ENCODE assay signal across 9 cellular contexts in genomic region chr6:151757506-151757955, GRCh38. TPM values are rescaled to one million over a fixed set of nuclear protein-coding genes. Genes with fewer than 3 reads are reported as not detected.
DNase-seq lines count a peak whose midpoint lies in the region; ATAC-seq and TF ChIP-seq lines count a peak whose summit lies in the region.
"Had no signal": no experiment of that assay in that cellular context is flagged by ENCODE, and none has a peak within 500 bp of the region (broad histone marks: within the 10 kb centered on the region; RNA-seq: fewer than 3 reads in every experiment).

No MANE protein-coding gene starts in this region.

- ATAC-seq in activated CD8-positive, alpha-beta memory T cell treated with anti-CD3 and anti-CD28 coated beads, Interleukin-2, amount 10 ng/mL, durations not matched to agents 7 days and 5 days, result peak; percentile 90
- ATAC-seq in HG02763 (IDR thresholded peaks at IDR 0.05; ENCODE audit: unreplicated experiment), result peak; percentile 98
- ATAC-seq in stimulated activated naive B cell treated with anti-CD40 and anti-IgM and Interleukin-4, amounts not matched to agents 10 μg/mL and 1 μg/mL and 100 μg/mL, for 72 hours (replicated peaks), result peak; percentile 94 to 95
- ATAC-seq: effector memory CD8-positive, alpha-beta T cell had no signal

- H3K36me3 Mint-ChIP-seq in activated CD8-positive, alpha-beta memory T cell treated with anti-CD3 and anti-CD28 coated beads, Interleukin-2, amount 10 ng/mL, durations not matched to agents 7 days and 5 days, result peaks cover 8% of the 10 kb centered on the region
- peaks cover 29% of the 10 kb centered on the region for H3K36me3 Mint-ChIP-seq in T-helper 1 cell treated with Interleukin-12 subunit alpha and Interleukin-12 subunit beta and Interleukin-4 antibody, amounts not matched to agents 30 μg/mL and 1 μg/mL, for 36 hours (ENCODE audit: low read depth)
- H3K36me3 Mint-ChIP-seq in stimulated activated naive B cell treated with anti-CD40 and anti-IgM and Interleukin-4, amounts not matched to agents 10 μg/mL and 1 μg/mL and 100 μg/mL, for 72 hours, result peaks cover 5% of the 10 kb centered on the region in 2 donors

- H3K27me3 Mint-ChIP-seq in activated CD8-positive, alpha-beta memory T cell treated with anti-CD3 and anti-CD28 coated beads, Interleukin-2, amount 10 ng/mL, durations not matched to agents 7 days and 5 days, result peaks cover 9% of the 10 kb centered on the region
- no peaks in the 10 kb centered on the region for H3K27me3 Mint-ChIP-seq in T-helper 1 cell treated with Interleukin-12 subunit alpha and Interleukin-12 subunit beta and Interleukin-4 antibody, amounts not matched to agents 30 μg/mL and 1 μg/mL, for 36 hours (ENCODE audit: low read depth)
- no peaks in the 10 kb centered on the region for H3K27me3 Mint-ChIP-seq in stimulated activated naive B cell treated with anti-CD40 and anti-IgM and Interleukin-4, amounts not matched to agents 10 μg/mL and 1 μg/mL and 100 μg/mL, for 72 hours
- H3K27me3 Mint-ChIP-seq: effector memory CD8-positive, alpha-beta T cell had no signal

- DNase-seq in activated CD8-positive, alpha-beta memory T cell treated with anti-CD3 and anti-CD28 coated beads, Interleukin-2, amount 10 ng/mL, durations not matched to agents 7 days and 5 days, result peak; percentile 61
- DNase-seq in activated CD8-positive, alpha-beta memory T cell treated with anti-CD3 and anti-CD28 coated beads, Interleukin-2, amount 50 U/mL, for 4 hours, result no peak
- DNase-seq in stimulated activated naive B cell treated with anti-CD40 and anti-IgM and Interleukin-4, amounts not matched to agents 10 μg/mL and 1 μg/mL and 100 μg/mL, for 72 hours, result peak; percentile 29
- DNase-seq in thyroid gland (no peak), NCI-H526 (lab: John Stamatoyannopoulos, UW) (no peak), OCI-M1 (lab: John Stamatoyannopoulos, UW) (no peak)
- DNase-seq: effector memory CD8-positive, alpha-beta T cell had no signal

- WGBS in thyroid gland, 2 donors, result 71 to 84% methylated on average over 5 of the region's 5 CpGs

- TF ChIP-seq CTCF in thyroid gland (IDR thresholded peaks at IDR 0.05), result no peak

- H3K27ac Mint-ChIP-seq in activated CD8-positive, alpha-beta memory T cell treated with anti-CD3 and anti-CD28 coated beads, Interleukin-2, amount 10 ng/mL, durations not matched to agents 7 days and 5 days, result peak overlapping the region; percentile 80
- H3K27ac Mint-ChIP-seq in T-helper 1 cell treated with Interleukin-12 subunit alpha and Interleukin-12 subunit beta and Interleukin-4 antibody, amounts not matched to agents 30 μg/mL and 1 μg/mL, for 36 hours, result peak overlapping the region; percentile 98
- H3K27ac Mint-ChIP-seq in stimulated activated naive B cell treated with anti-CD40 and anti-IgM and Interleukin-4, amounts not matched to agents 10 μg/mL and 1 μg/mL and 100 μg/mL, for 72 hours, result peak overlapping the region; percentile 85

- no peaks in the 10 kb centered on the region for H3K9me3 ChIP-seq in thyroid gland

- TF ChIP-seq POLR2A in thyroid gland (IDR thresholded peaks at IDR 0.05), result no peak

- peaks cover 28% of the 10 kb centered on the region for H3K4me1 Mint-ChIP-seq in activated CD8-positive, alpha-beta memory T cell treated with anti-CD3 and anti-CD28 coated beads, Interleukin-2, amount 10 ng/mL, durations not matched to agents 7 days and 5 days
- peaks cover 56% of the 10 kb centered on the region for H3K4me1 Mint-ChIP-seq in T-helper 1 cell treated with Interleukin-12 subunit alpha and Interleukin-12 subunit beta and Interleukin-4 antibody, amounts not matched to agents 30 μg/mL and 1 μg/mL, for 36 hours (ENCODE audit: low read depth)
- H3K4me1 Mint-ChIP-seq in stimulated activated naive B cell treated with anti-CD40 and anti-IgM and Interleukin-4, amounts not matched to agents 10 μg/mL and 1 μg/mL and 100 μg/mL, for 72 hours, result peaks cover 11 to 18% of the 10 kb centered on the region in 2 donors

- H3K27ac ChIP-seq in thyroid gland, result no peak overlapping the region

- H3K4me3 ChIP-seq in thyroid gland (replicated peaks in 1 of 3), result no peak overlapping the region

- H3K36me3 ChIP-seq in thyroid gland, result no peaks in the 10 kb centered on the region

- H3K4me1 ChIP-seq in thyroid gland, result peaks cover 0 to 7% of the 10 kb centered on the region in 2 donors

- H3K4me3 Mint-ChIP-seq in activated CD8-positive, alpha-beta memory T cell treated with anti-CD3 and anti-CD28 coated beads, Interleukin-2, amount 10 ng/mL, durations not matched to agents 7 days and 5 days, result no peak overlapping the region
- peak overlapping the region; percentile 57 for H3K4me3 Mint-ChIP-seq in T-helper 1 cell treated with Interleukin-12 subunit alpha and Interleukin-12 subunit beta and Interleukin-4 antibody, amounts not matched to agents 30 μg/mL and 1 μg/mL, for 36 hours
- H3K4me3 Mint-ChIP-seq in stimulated activated naive B cell treated with anti-CD40 and anti-IgM and Interleukin-4, amounts not matched to agents 10 μg/mL and 1 μg/mL and 100 μg/mL, for 72 hours, result peak overlapping the region in 1 of 2 donors; percentile 26
- H3K4me3 Mint-ChIP-seq: effector memory CD8-positive, alpha-beta T cell had no signal

- CTCF ChIA-PET in activated CD8-positive, alpha-beta memory T cell treated with anti-CD3 and anti-CD28 coated beads, Interleukin-2, amount 10 ng/mL, durations not matched to agents 7 days and 5 days (lab: Charles Lee), result interaction anchor here (1.1 to 1.2 kb wide), 2 partner anchors 8 to 581 kb away, joined by 4 to 5 read pairs; no protein-coding TSS in a partner anchor

- H3K9me3 Mint-ChIP-seq in activated CD8-positive, alpha-beta memory T cell treated with anti-CD3 and anti-CD28 coated beads, Interleukin-2, amount 10 ng/mL, durations not matched to agents 7 days and 5 days (ENCODE audit: low read depth), result no peaks in the 10 kb centered on the region
- H3K9me3 Mint-ChIP-seq in T-helper 1 cell treated with Interleukin-12 subunit alpha and Interleukin-12 subunit beta and Interleukin-4 antibody, amounts not matched to agents 30 μg/mL and 1 μg/mL, for 36 hours, result peaks cover 11% of the 10 kb centered on the region
- H3K9me3 Mint-ChIP-seq in stimulated activated naive B cell treated with anti-CD40 and anti-IgM and Interleukin-4, amounts not matched to agents 10 μg/mL and 1 μg/mL and 100 μg/mL, for 72 hours, result no peaks in the 10 kb centered on the region
- H3K9me3 Mint-ChIP-seq: effector memory CD8-positive, alpha-beta T cell had no signal

- intact Hi-C loops in thyroid gland (cut with DNase I), result no loop called here

- H3K27me3 ChIP-seq in thyroid gland, result no peaks in the 10 kb centered on the region

RNA-seq across cellular contexts. Expression of gene ESR1, which starts 50.0 kb away (rescaled TPM):
- under 1 TPM in 1 of 2 experiments, not detected in 1; 0.21 TPM for total RNA-seq in activated CD8-positive, alpha-beta memory T cell treated with anti-CD3 and anti-CD28 coated beads, Interleukin-2, amount 10 ng/mL, durations not matched to agents 7 days and 5 days
- total RNA-seq in thyroid gland, result 1 to 10 TPM; 3.2 to 4.7 (median 3.6) TPM

Comparison
In these comparisons a context has a peak if more than half of its experiments do, and no peak if none do; other contexts are left out.
1. DNase-seq: peak in activated CD8-positive, alpha-beta memory T cell treated with anti-CD3 and anti-CD28 coated beads, Interleukin-2, amount 10 ng/mL, durations not matched to agents 7 days and 5 days (single experiment) and stimulated activated naive B cell treated with anti-CD40 and anti-IgM and Interleukin-4, amounts not matched to agents 10 μg/mL and 1 μg/mL and 100 μg/mL, for 72 hours (single experiment); none in activated CD8-positive, alpha-beta memory T cell treated with anti-CD3 and anti-CD28 coated beads, Interleukin-2, amount 50 U/mL, for 4 hours (single experiment), thyroid gland (0 of 2), NCI-H526 (0 of 2) and OCI-M1 (single experiment).
2. Peak in every context shown above with its lines, with median percentiles within 50 percentile points of each other: ATAC-seq and H3K27ac Mint-ChIP-seq.